Comparison of ENCODE assay signal across 22 cellular contexts in genomic region chr9:134230942-134231325, GRCh38.
A peak's percentile ranks its signal among the peaks of the same experiment; 100 is the strongest.
DNase-seq lines count a peak whose midpoint lies in the region; ATAC-seq and TF ChIP-seq lines count a peak whose summit lies in the region.
"Had no signal": no experiment of that assay in that cellular context is flagged by ENCODE, and none has a peak within 500 bp of the region (broad histone marks: within the 10 kb centered on the region; RNA-seq: fewer than 3 reads in every experiment).

No MANE protein-coding gene starts in this region.

- H3K4me1 ChIP-seq in right atrium auricular region (peaks cover 0 to 27% of the 10 kb centered on the region in 2 donors), gastroesophageal sphincter (peaks cover 0 to 35% (median 19%) of the 10 kb centered on the region in 3 donors), sigmoid colon (peaks cover 3 to 21% (median 19%) of the 10 kb centered on the region in 4 donors), vagina (peaks cover 46% of the 10 kb centered on the region), SK-N-SH (ENCODE audit: control insufficient read depth in 1 of 2, insufficient read depth in 2 of 2, low read depth in 1 of 2, low read length in 1 of 2) (peaks cover 0 to 9% of the 10 kb centered on the region in 2 experiments; a peak in 1 of 4 replicates)

- H4K20me1 ChIP-seq in SK-N-SH (ENCODE audit: insufficient read depth) = no peaks in the 10 kb centered on the region

- intact Hi-C loops in left ventricle myocardium superior (cut with micrococcal nuclease) (no loop called here), sigmoid colon (cut with DNase I) (no loop called here), vagina (cut with DNase I) (no loop called here)

- peak; percentile 29 for DNase-seq in left ventricle myocardium superior
- no peak for DNase-seq in right atrium auricular region (ENCODE audit: low spot score)
- DNase-seq in sigmoid colon = no peak
- no peak for DNase-seq in vagina (ENCODE audit: extremely low spot score in 2 of 2)
- DNase-seq in SK-N-SH = no peak
- no peak for DNase-seq in NCI-H1105 treated with DMSO at 0.1 percent for 48 hours (lab: John Stamatoyannopoulos, UW)
- DNase-seq: ACHN; activated T-cell treated with anti-CD3 and anti-CD28 coated beads, Interleukin-2, amount 50 U/mL, for 72 hours; CD4-positive, alpha-beta memory T cell; GF-D8; HFFc6; mesendoderm; naive thymus-derived CD4-positive, alpha-beta T cell; NCI-H1105; NCI-H69; posterior cingulate gyrus; SHP77; stimulated activated CD4-positive, alpha-beta T cell treated with anti-CD3 and anti-CD28 coated beads, Interleukin-4, amount 100 ng/mL, for 4 hours; stimulated activated naive CD8-positive, alpha-beta T cell treated with anti-CD3 and anti-CD28 coated beads, Interleukin-15, amount 100 ng/mL, for 72 hours; T-cell had no signal

- TF ChIP-seq CTCF in right atrium auricular region (IDR thresholded peaks at IDR 0.05) (no peak), gastroesophageal sphincter (IDR thresholded peaks at IDR 0.05) (no peak), sigmoid colon (IDR thresholded peaks at IDR 0.05) (no peak), vagina (IDR thresholded peaks at IDR 0.05) (no peak), SK-N-SH (IDR thresholded peaks at IDR 0.05) (no peak)

- no peaks in the 10 kb centered on the region for H3K9me2 ChIP-seq in SK-N-SH

- H3K79me2 ChIP-seq in SK-N-SH (ENCODE audit: insufficient read depth) = no peaks in the 10 kb centered on the region

- TF ChIP-seq RAD21 in SK-N-SH (IDR thresholded peaks at IDR 0.05; ENCODE audit: low read length) = no peak

- no peak overlapping the region for H3K4me2 ChIP-seq in SK-N-SH

- H3K36me3 ChIP-seq in right atrium auricular region (no peaks in the 10 kb centered on the region), gastroesophageal sphincter (no peaks in the 10 kb centered on the region), sigmoid colon (no peaks in the 10 kb centered on the region), vagina (no peaks in the 10 kb centered on the region), SK-N-SH (replicated peaks in 1 of 2; ENCODE audit: control insufficient read depth in 1 of 2, insufficient read depth in 2 of 2, low read length in 1 of 2) (no peaks in the 10 kb centered on the region)

- ATAC-seq in left ventricle myocardium superior (peak; percentile 6), gastroesophageal sphincter (peak; percentile 20), GM21737 (IDR thresholded peaks at IDR 0.05; ENCODE audit: unreplicated experiment) (no peak)
- ATAC-seq: activated T-cell treated with anti-CD3 and anti-CD28 coated beads, Interleukin-2, amount 50 U/mL, for 72 hours; naive thymus-derived CD4-positive, alpha-beta T cell; stimulated activated naive CD8-positive, alpha-beta T cell treated with anti-CD3 and anti-CD28 coated beads, Interleukin-15, amount 100 ng/mL, for 72 hours; T-cell had no signal

- no peak for TF ChIP-seq POLR2A in gastroesophageal sphincter (IDR thresholded peaks at IDR 0.05)
- TF ChIP-seq POLR2A in sigmoid colon (IDR thresholded peaks at IDR 0.05) = no peak
- no peak for TF ChIP-seq POLR2A in vagina (IDR thresholded peaks at IDR 0.05)

- TF ChIP-seq EP300 in gastroesophageal sphincter (IDR thresholded peaks at IDR 0.05) = no peak
- TF ChIP-seq EP300 in sigmoid colon (IDR thresholded peaks at IDR 0.05) = no peak
- TF ChIP-seq EP300 in SK-N-SH (IDR thresholded peaks at IDR 0.05; ENCODE audit: borderline replicate concordance in 1 of 2, low read depth in 1 of 2, low read length in 1 of 2) = no peak

- POLR2A ChIA-PET in SK-N-SH (lab: Yijun Ruan, JAX) = no interaction called here

- no peaks in the 10 kb centered on the region for H3F3A ChIP-seq in SK-N-SH (replicated peaks; ENCODE audit: insufficient read depth)

- H3K27me3 ChIP-seq in right atrium auricular region (no peaks in the 10 kb centered on the region), gastroesophageal sphincter (no peaks in the 10 kb centered on the region), sigmoid colon (peaks cover 0 to 9% (median 0%) of the 10 kb centered on the region in 3 donors), vagina (no peaks in the 10 kb centered on the region), SK-N-SH (ENCODE audit: insufficient read depth) (0 out of 2 replicates have a peak, but pooled peaks cover 3% of the 10 kb centered on the region)

- CTCF ChIA-PET in SK-N-SH (lab: Yijun Ruan, JAX) = interaction anchor here (1.0 kb wide), 1 partner anchor 27 kb away, joined by 3 read pairs; no protein-coding TSS in a partner anchor

- H3K9ac ChIP-seq in SK-N-SH = no peak overlapping the region

- WGBS in gastroesophageal sphincter (ENCODE audit: low coverage in 1 of 2), 2 donors = 52% methylated on average over 4 of the region's 14 CpGs; no CpG with 5 or more reads in 1 of the 2 donors
- WGBS in sigmoid colon, 2 donors = 50 to 67% methylated on average over 14 of the region's 14 CpGs
- 55% methylated on average over 2 of the region's 14 CpGs for WGBS in SK-N-SH (ENCODE audit: low lambda C conversion rate)

- H3K27ac ChIP-seq in right atrium auricular region = peak overlapping the region in 1 of 2 donors; percentile 42
- H3K27ac ChIP-seq in gastroesophageal sphincter = peak overlapping the region in 2 of 4 donors; percentile 66 to 67
- peak overlapping the region; percentile 51 to 59 (median 59) for H3K27ac ChIP-seq in sigmoid colon
- peak overlapping the region; percentile 73 for H3K27ac ChIP-seq in vagina
- H3K27ac ChIP-seq in SK-N-SH (ENCODE audit: low read depth in 2 of 2, low read length in 1 of 2) = no peak overlapping the region

- H3K9me3 ChIP-seq in right atrium auricular region (no peaks in the 10 kb centered on the region), gastroesophageal sphincter (no peaks in the 10 kb centered on the region), sigmoid colon (no peaks in the 10 kb centered on the region), vagina (no peaks in the 10 kb centered on the region), SK-N-SH (no peaks in the 10 kb centered on the region)

- H3K4me3 ChIP-seq in right atrium auricular region = peak overlapping the region in 1 of 2 donors; percentile 9
- peak overlapping the region in 1 of 2 donors; percentile 6 for H3K4me3 ChIP-seq in gastroesophageal sphincter
- H3K4me3 ChIP-seq in sigmoid colon = no peak overlapping the region
- H3K4me3 ChIP-seq in vagina = no peak overlapping the region
- H3K4me3 ChIP-seq in SK-N-SH (ENCODE audit: low read depth in 2 of 2, low read length in 1 of 2) = no peak overlapping the region

- H2AFZ ChIP-seq in SK-N-SH (ENCODE audit: low read depth) = no peak overlapping the region

TF ChIP-seq in SK-N-SH, 30 proteins besides CTCF, POLR2A, EP300 and RAD21:
- no peak for TF ChIP-seq GATA2 (CRISPR knock-in tag; IDR thresholded peaks at IDR 0.05)
- TF ChIP-seq ZBTB33 (IDR thresholded peaks at IDR 0.05; ENCODE audit: borderline replicate concordance, low read depth) = no peak
- TF ChIP-seq USF1 (IDR thresholded peaks at IDR 0.05; ENCODE audit: borderline replicate concordance, low read depth) = no peak
- TF ChIP-seq TCF12 (IDR thresholded peaks at IDR 0.05) = no peak
- TF ChIP-seq FOXJ3 (CRISPR knock-in tag; IDR thresholded peaks at IDR 0.05) = no peak
- no peak for TF ChIP-seq FOSL2 (IDR thresholded peaks at IDR 0.05; ENCODE audit: borderline replicate concordance, low read depth)
- no peak for TF ChIP-seq SIN3A (IDR thresholded peaks at IDR 0.05; ENCODE audit: borderline replicate concordance, low read depth, low read length)
- TF ChIP-seq CHD2 (IDR thresholded peaks at IDR 0.05; ENCODE audit: low read length, partially characterized antibody) = no peak

Comparison
In these comparisons a context has a peak if more than half of its experiments do, and no peak if none do; other contexts are left out.
1. H3K27ac ChIP-seq: peak in sigmoid colon (4 of 4) and vagina (single experiment); none in SK-N-SH (0 of 2).